Comparison of ENCODE assay signal across 30 cellular contexts in genomic region chr10:35774109-35774508, GRCh38.
"Had no signal": no experiment of that assay in that cellular context is flagged by ENCODE, and none has a peak within 500 bp of the region (broad histone marks: within the 10 kb centered on the region; RNA-seq: fewer than 3 reads in every experiment).

No MANE protein-coding gene starts in this region.

- H3K36me3 ChIP-seq: neural progenitor cell, ovary, spleen, stomach, thoracic aorta, thyroid gland, tibial nerve, upper lobe of left lung, vagina had no signal

- H3K27me3 Mint-ChIP-seq: progenitor cell of endocrine pancreas; stimulated activated memory B cell treated with anti-CD40 and anti-IgM and Interleukin-4, amounts not matched to agents 10 μg/mL and 1 μg/mL and 100 μg/mL, for 72 hours had no signal

- H3K4me3 ChIP-seq: neural progenitor cell, ovary, psoas muscle, skin epidermis, smooth muscle cell, spleen, stomach, thoracic aorta, thyroid gland, tibial nerve, upper lobe of left lung, vagina had no signal

- H3K9ac ChIP-seq: neural progenitor cell, parathyroid adenoma had no signal

- ATAC-seq: natural killer cell; psoas muscle; right cardiac atrium; sciatic nerve; stimulated activated memory B cell treated with anti-CD40 and anti-IgM and Interleukin-4, amounts not matched to agents 10 μg/mL and 1 μg/mL and 100 μg/mL, for 72 hours had no signal

- H3K79me2 ChIP-seq: parathyroid adenoma had no signal

- H2AFZ ChIP-seq: neural progenitor cell, parathyroid adenoma had no signal

- H3K27me3 ChIP-seq: neural progenitor cell, ovary, spleen, stomach, thyroid gland, tibial nerve, upper lobe of left lung, vagina had no signal

- DNase-seq: natural killer cell; occipital lobe; ovary; posterior cingulate gyrus; psoas muscle; right cardiac atrium; spleen; stimulated activated CD4-positive, alpha-beta T cell treated with anti-CD3 and anti-CD28 coated beads, Interleukin-12 subunit alpha, Interleukin-12 subunit beta, amount 100 ng/mL, for 4 hours; stimulated activated CD4-positive, alpha-beta T cell treated with anti-CD3 and anti-CD28 coated beads, Interleukin-1b, Interleukin-23, amount 100 ng/mL, for 48 hours; stimulated activated CD4-positive, alpha-beta T cell treated with anti-CD3 and anti-CD28 coated beads, Interleukin-4, amount 100 ng/mL, for 1 hour; stimulated activated CD4-positive, alpha-beta T cell treated with anti-CD3 and anti-CD28 coated beads, Interleukin-4, amount 100 ng/mL, for 4 hours; stimulated activated CD8-positive, alpha-beta memory T cell treated with anti-CD3 and anti-CD28 coated beads, Interleukin-4, amount 100 ng/mL, for 48 hours; stimulated activated naive CD4-positive, alpha-beta T cell; stomach; thyroid gland; trophoblast cell; upper lobe of left lung had no signal

- H3K4me2 ChIP-seq: neural progenitor cell, smooth muscle cell had no signal

- H3K27ac ChIP-seq: neural progenitor cell, ovary, parathyroid adenoma, psoas muscle, skin epidermis, spleen, stomach, thoracic aorta, thyroid gland, tibial nerve, upper lobe of left lung, vagina had no signal

- H3K9me3 ChIP-seq: ovary, psoas muscle, spleen, stomach, thoracic aorta, thyroid gland, tibial nerve, upper lobe of left lung, vagina had no signal

- H3K27ac Mint-ChIP-seq: natural killer cell; nephron; neural progenitor cell; progenitor cell of endocrine pancreas; stimulated activated memory B cell treated with anti-CD40 and anti-IgM and Interleukin-4, amounts not matched to agents 10 μg/mL and 1 μg/mL and 100 μg/mL, for 72 hours; stimulated activated naive CD8-positive, alpha-beta T cell treated with anti-CD3 and anti-CD28 coated beads, Interleukin-15, Interleukin-2, amounts not matched to agents 100 ng/mL and 50 ng/mL, for 24 hours had no signal

- H3K4me1 ChIP-seq: parathyroid adenoma, psoas muscle, thyroid gland, vagina had no signal

- H3K36me3 Mint-ChIP-seq: natural killer cell; neural progenitor cell; stimulated activated memory B cell treated with anti-CD40 and anti-IgM and Interleukin-4, amounts not matched to agents 10 μg/mL and 1 μg/mL and 100 μg/mL, for 72 hours had no signal

- H3K4me3 Mint-ChIP-seq: natural killer cell; nephron; neural progenitor cell; stimulated activated memory B cell treated with anti-CD40 and anti-IgM and Interleukin-4, amounts not matched to agents 10 μg/mL and 1 μg/mL and 100 μg/mL, for 72 hours; stimulated activated naive CD8-positive, alpha-beta T cell treated with anti-CD3 and anti-CD28 coated beads, Interleukin-15, Interleukin-2, amounts not matched to agents 100 ng/mL and 50 ng/mL, for 24 hours had no signal

- H3K4me1 Mint-ChIP-seq: natural killer cell; stimulated activated memory B cell treated with anti-CD40 and anti-IgM and Interleukin-4, amounts not matched to agents 10 μg/mL and 1 μg/mL and 100 μg/mL, for 72 hours had no signal

- FAIRE-seq: urothelium cell line had no signal
